8 cellular contexts compared by ENCODE assay signal in genomic region chr7:143289421-143289820, GRCh38. TPM values are rescaled to one million over a fixed set of nuclear protein-coding genes. Genes with fewer than 3 reads are reported as not detected.
DNase-seq lines count a peak whose midpoint lies in the region; ATAC-seq and TF ChIP-seq lines count a peak whose summit lies in the region.

No MANE protein-coding gene starts in this region.

- no peaks in the 10 kb centered on the region for H3K27me3 Mint-ChIP-seq in activated CD4-positive, alpha-beta T cell treated with anti-CD3 and anti-CD28 coated beads for 36 hours
- no peaks in the 10 kb centered on the region for H3K27me3 Mint-ChIP-seq in stimulated activated naive CD8-positive, alpha-beta T cell treated with anti-CD3 and anti-CD28 coated beads, Interleukin-15, amount 100 ng/mL, for 72 hours

- H3K36me3 Mint-ChIP-seq in activated CD4-positive, alpha-beta T cell treated with anti-CD3 and anti-CD28 coated beads for 36 hours (ENCODE audit: low read depth): peaks cover 54% of the 10 kb centered on the region

- no peaks in the 10 kb centered on the region for H3K9me2 ChIP-seq in SU-DHL-6 (replicated peaks; ENCODE audit: insufficient read depth, low read length)

- H3K4me3 ChIP-seq in SU-DHL-6 (ENCODE audit: insufficient read depth, low read length, poor library complexity, severe bottlenecking): peak overlapping the region; percentile 98
- peak overlapping the region; percentile 76 to 79 for H3K4me3 ChIP-seq in foreskin fibroblast (ENCODE audit: low read depth in 1 of 2, low read length in 2 of 2)

- no peak for DNase-seq in activated CD4-positive, alpha-beta T cell treated with anti-CD3 and anti-CD28 coated beads for 36 hours
- no peak for DNase-seq in activated CD4-positive, alpha-beta T cell treated with anti-CD3 and anti-CD28 coated beads for 48 hours
- peak in 1 of 2 donors; percentile 23 for DNase-seq in foreskin fibroblast
- DNase-seq in stimulated activated naive CD8-positive, alpha-beta T cell treated with anti-CD3 and anti-CD28 coated beads, Interleukin-15, amount 100 ng/mL, for 72 hours: no peak
- DNase-seq in NCI-H128 (lab: John Stamatoyannopoulos, UW; ENCODE audit: unreplicated experiment): no peak

- H3F3A ChIP-seq in SU-DHL-6 (ENCODE audit: insufficient read depth): no peaks in the 10 kb centered on the region

- peaks cover 44% of the 10 kb centered on the region for H3K4me1 Mint-ChIP-seq in activated CD4-positive, alpha-beta T cell treated with anti-CD3 and anti-CD28 coated beads for 36 hours
- H3K4me1 Mint-ChIP-seq in stimulated activated naive CD8-positive, alpha-beta T cell treated with anti-CD3 and anti-CD28 coated beads, Interleukin-15, amount 100 ng/mL, for 72 hours: peaks cover 56% of the 10 kb centered on the region

- H4K20me1 ChIP-seq in SU-DHL-6 (ENCODE audit: low read depth, low read length): no peaks in the 10 kb centered on the region

- peak overlapping the region; percentile 93 for H3K4me2 ChIP-seq in SU-DHL-6 (ENCODE audit: low read depth, low read length, poor library complexity, severe bottlenecking)

- peak overlapping the region; percentile 89 for H3K4me3 Mint-ChIP-seq in activated CD4-positive, alpha-beta T cell treated with anti-CD3 and anti-CD28 coated beads for 36 hours
- peak overlapping the region; percentile 94 to 97 for H3K4me3 Mint-ChIP-seq in stimulated activated naive CD8-positive, alpha-beta T cell treated with anti-CD3 and anti-CD28 coated beads, Interleukin-15, amount 100 ng/mL, for 72 hours

- TF ChIP-seq CTCF in SU-DHL-6 (IDR thresholded peaks at IDR 0.05; ENCODE audit: insufficient read depth, low read length, poor library complexity, severe bottlenecking) (no peak), foreskin fibroblast (IDR thresholded peaks at IDR 0.05; ENCODE audit: low read depth, low read length) (no peak)

- H3K27me3 ChIP-seq in SU-DHL-6 (ENCODE audit: low read length): no peaks in the 10 kb centered on the region

- peaks cover 14% of the 10 kb centered on the region; the same call in 1 of the 2 replicates for H3K36me3 ChIP-seq in SU-DHL-6 (ENCODE audit: low read length)

- CTCF ChIA-PET in activated CD4-positive, alpha-beta T cell treated with anti-CD3 and anti-CD28 coated beads for 36 hours (lab: Charles Lee): interaction anchor here (0.9 to 13.9 kb wide), 5 partner anchors 10 to 91 kb away, joined by 4 to 182 read pairs (median 6); no protein-coding TSS in a partner anchor

- peaks cover 36% of the 10 kb centered on the region for H3K79me2 ChIP-seq in SU-DHL-6 (ENCODE audit: insufficient read depth, low read length)

- peak overlapping the region; percentile 59; the same call in 1 of the 2 replicates for H3K27ac ChIP-seq in SU-DHL-6 (ENCODE audit: low read depth, low read length)

- H3K9me3 ChIP-seq in SU-DHL-6 (ENCODE audit: insufficient read depth, low read length): no peaks in the 10 kb centered on the region

- peak overlapping the region; percentile 98 for H3K27ac Mint-ChIP-seq in activated CD4-positive, alpha-beta T cell treated with anti-CD3 and anti-CD28 coated beads for 36 hours
- H3K27ac Mint-ChIP-seq in stimulated activated naive CD8-positive, alpha-beta T cell treated with anti-CD3 and anti-CD28 coated beads, Interleukin-15, amount 100 ng/mL, for 72 hours: peak overlapping the region; percentile 92 to 97

- H3K9ac ChIP-seq in SU-DHL-6 (ENCODE audit: low read length): peak overlapping the region; percentile 93

- POLR2A ChIA-PET in activated CD4-positive, alpha-beta T cell treated with anti-CD3 and anti-CD28 coated beads for 36 hours (lab: Charles Lee): interaction anchor here (0.6 to 1.4 kb wide), 8 partner anchors 9 to 49 kb away, joined by 3 to 10 read pairs (median 4); partner anchors contain the start of gene GSTK1

- no peak overlapping the region for H2AFZ ChIP-seq in SU-DHL-6 (ENCODE audit: low read depth, low read length, severe bottlenecking)

- peaks cover 2% of the 10 kb centered on the region for H3K9me3 Mint-ChIP-seq in activated CD4-positive, alpha-beta T cell treated with anti-CD3 and anti-CD28 coated beads for 36 hours (ENCODE audit: low read depth)
- H3K9me3 Mint-ChIP-seq in stimulated activated naive CD8-positive, alpha-beta T cell treated with anti-CD3 and anti-CD28 coated beads, Interleukin-15, amount 100 ng/mL, for 72 hours: peaks cover 4 to 5% of the 10 kb centered on the region in 2 donors

- no peak for ATAC-seq in activated CD4-positive, alpha-beta T cell treated with anti-CD3 and anti-CD28 coated beads for 36 hours
- no peak for ATAC-seq in stimulated activated naive CD8-positive, alpha-beta T cell treated with anti-CD3 and anti-CD28 coated beads, Interleukin-15, amount 100 ng/mL, for 72 hours
- no peak for ATAC-seq in GM18511 (IDR thresholded peaks at IDR 0.05; ENCODE audit: unreplicated experiment)
- no peak for ATAC-seq in GM19023 (IDR thresholded peaks at IDR 0.05; ENCODE audit: unreplicated experiment)

- intact Hi-C loops in activated CD4-positive, alpha-beta T cell treated with anti-CD3 and anti-CD28 coated beads for 36 hours (cut with DNase I, micrococcal nuclease): loop anchor here in 1 of 2 experiments (2.0 kb wide), 1 partner anchor 481 kb away; no protein-coding TSS in a partner anchor

RNA-seq across cellular contexts. Expression of gene CASP2, which starts 1.3 kb away (rescaled TPM):
- total RNA-seq in activated CD4-positive, alpha-beta T cell treated with anti-CD3 and anti-CD28 coated beads for 36 hours: 100 to 1,000 TPM in 1 of 2 experiments, 10 to 100 TPM in 1; 91.1 to 106 TPM

RNA-seq across cellular contexts. Expression of gene TMEM139, which starts 4.7 kb away (rescaled TPM):
- 1 to 10 TPM; 1.2 to 2.3 TPM for total RNA-seq in activated CD4-positive, alpha-beta T cell treated with anti-CD3 and anti-CD28 coated beads for 36 hours

RNA-seq across cellular contexts. Expression of gene GSTK1, which starts 26.2 kb away (rescaled TPM):
- total RNA-seq in activated CD4-positive, alpha-beta T cell treated with anti-CD3 and anti-CD28 coated beads for 36 hours: 100 to 1,000 TPM; 176 to 219 TPM

RNA-seq across cellular contexts. Expression of gene CLCN1, which starts 26.5 kb away (rescaled TPM):
- under 1 TPM; 0.07 to 0.09 TPM for total RNA-seq in activated CD4-positive, alpha-beta T cell treated with anti-CD3 and anti-CD28 coated beads for 36 hours
